In genomic region chr2:64260093-64260808, GRCh38 we compare ENCODE assay signal across 10 cellular contexts.
DNase-seq lines count a peak whose midpoint lies in the region; ATAC-seq and TF ChIP-seq lines count a peak whose summit lies in the region.
"Had no signal": no experiment of that assay in that cellular context is flagged by ENCODE, and none has a peak within 500 bp of the region (broad histone marks: within the 10 kb centered on the region; RNA-seq: fewer than 3 reads in every experiment).

No MANE protein-coding gene starts in this region.

- no peak overlapping the region for H3K9ac ChIP-seq in H9 (ENCODE audit: extremely low read depth, insufficient read length, low read length)

- H4K20me1 ChIP-seq in H9 (ENCODE audit: control insufficient read depth, insufficient read depth, insufficient read length), result peaks cover 2% of the 10 kb centered on the region

- no peaks in the 10 kb centered on the region for H3K27me3 ChIP-seq in CD8-positive, alpha-beta memory T cell (ENCODE audit: insufficient read depth, low read length, poor library complexity, severe bottlenecking)
- H3K27me3 ChIP-seq in H9 (ENCODE audit: insufficient read depth, low read length), result no peaks in the 10 kb centered on the region
- no peaks in the 10 kb centered on the region for H3K27me3 ChIP-seq in psoas muscle (ENCODE audit: insufficient read depth in 3 of 3, low read length in 2 of 3)

- no peak overlapping the region for H2BK15ac ChIP-seq in H9 (ENCODE audit: low read depth, low read length)

- H3K27ac ChIP-seq in CD8-positive, alpha-beta memory T cell (ENCODE audit: low read depth, low read length), result peak overlapping the region; percentile 21
- H3K27ac ChIP-seq in H9 (ENCODE audit: insufficient read length, low read depth, low read length) (no peak overlapping the region), psoas muscle (peak overlapping the region; percentile 13)

- peaks cover 7% of the 10 kb centered on the region for H3K79me1 ChIP-seq in H9 (ENCODE audit: insufficient read depth, low read depth, low read length, poor library complexity, severe bottlenecking)

- no peak overlapping the region for H3K23ac ChIP-seq in H9 (ENCODE audit: insufficient read length, low read depth, low read length)

- ATAC-seq in activated naive CD8-positive, alpha-beta T cell treated with anti-CD3 and anti-CD28 coated beads, Interleukin-2, amount 10 ng/mL, durations not matched to agents 7 days and 5 days (ENCODE audit: low read depth), result no peak
- no peak for ATAC-seq in psoas muscle
- ATAC-seq in HG02798 (IDR thresholded peaks at IDR 0.05; ENCODE audit: poor library complexity, unreplicated experiment), result no peak

- H3K79me2 ChIP-seq in H9 (ENCODE audit: insufficient read depth, low read length), result peaks cover 11% of the 10 kb centered on the region; the same call in 1 of the 2 replicates

- no peak overlapping the region for H3K14ac ChIP-seq in H9 (ENCODE audit: insufficient read depth, low read length)

- no peaks in the 10 kb centered on the region for H3K9me3 Mint-ChIP-seq in CD8-positive, alpha-beta memory T cell
- no peaks in the 10 kb centered on the region for H3K9me3 Mint-ChIP-seq in H9
- H3K9me3 Mint-ChIP-seq in activated naive CD8-positive, alpha-beta T cell treated with anti-CD3 and anti-CD28 coated beads, Interleukin-2, amount 10 ng/mL, durations not matched to agents 7 days and 5 days, result no peaks in the 10 kb centered on the region
- H3K9me3 Mint-ChIP-seq: endodermal cell had no signal

- H3K23me2 ChIP-seq in H9 (ENCODE audit: insufficient read length, low read depth, low read length, poor library complexity, severe bottlenecking), result no peaks in the 10 kb centered on the region

- peak overlapping the region in 5 of 7 donors; percentile 12 to 57 (median 23) for H3K4me3 Mint-ChIP-seq in CD8-positive, alpha-beta memory T cell
- H3K4me3 Mint-ChIP-seq in H9, result no peak overlapping the region
- H3K4me3 Mint-ChIP-seq in activated naive CD8-positive, alpha-beta T cell treated with anti-CD3 and anti-CD28 coated beads, Interleukin-2, amount 10 ng/mL, durations not matched to agents 7 days and 5 days, result peak overlapping the region; percentile 73
- H3K4me3 Mint-ChIP-seq: endodermal cell had no signal

- no peaks in the 10 kb centered on the region for H3K36me3 ChIP-seq in CD8-positive, alpha-beta memory T cell (ENCODE audit: insufficient read depth, low read length)
- no peaks in the 10 kb centered on the region for H3K36me3 ChIP-seq in psoas muscle (ENCODE audit: insufficient read depth in 1 of 2, low read depth in 1 of 2)

- no peaks in the 10 kb centered on the region for H3K9me3 ChIP-seq in CD8-positive, alpha-beta memory T cell (ENCODE audit: low read length)
- H3K9me3 ChIP-seq in H9 (ENCODE audit: control insufficient read depth, low read depth, low read length) (no peaks in the 10 kb centered on the region), psoas muscle (no peaks in the 10 kb centered on the region)

- no peak overlapping the region for H2BK5ac ChIP-seq in H9 (ENCODE audit: insufficient read length, low read length)

- peaks cover 4 to 11% of the 10 kb centered on the region in 2 donors for H3K27me3 Mint-ChIP-seq in CD8-positive, alpha-beta memory T cell
- no peaks in the 10 kb centered on the region for H3K27me3 Mint-ChIP-seq in H9 (ENCODE audit: low read depth)
- H3K27me3 Mint-ChIP-seq in activated naive CD8-positive, alpha-beta T cell treated with anti-CD3 and anti-CD28 coated beads, Interleukin-2, amount 10 ng/mL, durations not matched to agents 7 days and 5 days, result no peaks in the 10 kb centered on the region

- H4K5ac ChIP-seq in H9 (ENCODE audit: insufficient read length, low read depth, low read length), result no peak overlapping the region

- H3K4me1 Mint-ChIP-seq in CD8-positive, alpha-beta memory T cell, result peaks cover 0 to 6% (median 3%) of the 10 kb centered on the region in 3 donors
- H3K4me1 Mint-ChIP-seq in H9, result peaks cover 76 to 84% of the 10 kb centered on the region in 2 experiments
- peaks cover 5% of the 10 kb centered on the region for H3K4me1 Mint-ChIP-seq in activated naive CD8-positive, alpha-beta T cell treated with anti-CD3 and anti-CD28 coated beads, Interleukin-2, amount 10 ng/mL, durations not matched to agents 7 days and 5 days

- POLR2A ChIA-PET in CD8-positive, alpha-beta memory T cell (lab: Charles Lee), result no interaction called here
- POLR2A ChIA-PET in activated naive CD8-positive, alpha-beta T cell treated with anti-CD3 and anti-CD28 coated beads, Interleukin-2, amount 10 ng/mL, durations not matched to agents 7 days and 5 days (lab: Charles Lee), result interaction anchor here (0.6 kb wide), 1 partner anchor 871 kb away, joined by 3 read pairs; no protein-coding TSS in a partner anchor

- H2BK12ac ChIP-seq in H9 (ENCODE audit: insufficient read length, low read depth, low read length), result no peak overlapping the region

- H4K8ac ChIP-seq in H9 (replicated peaks; ENCODE audit: insufficient read length, low read depth, low read length), result no peak overlapping the region

- CTCF ChIA-PET in CD8-positive, alpha-beta memory T cell (lab: Charles Lee), result no interaction called here

- no peak overlapping the region for H3K18ac ChIP-seq in H9 (ENCODE audit: insufficient read length, low read depth, low read length)

- WGBS in H9 (ENCODE audit: extremely low coverage, insufficient read length, low lambda C conversion rate), result no CpG with 5 or more reads among the region's 6 CpGs
- 88 to 91% (median 90%) methylated on average over 6 of the region's 6 CpGs for WGBS in psoas muscle, 3 donors

- no peak overlapping the region for H3K56ac ChIP-seq in H9 (ENCODE audit: insufficient read length, low read depth, low read length)

- H4K91ac ChIP-seq in H9 (ENCODE audit: insufficient read length, low read depth, low read length), result no peak overlapping the region

- no peak for TF ChIP-seq CTCF in H9 (conservative IDR thresholded peaks at IDR 0.05)
- no peak for TF ChIP-seq CTCF in psoas muscle (IDR thresholded peaks at IDR 0.05)

- no peak for DNase-seq in CD8-positive, alpha-beta memory T cell
- no peak for DNase-seq in H9
- no peak for DNase-seq in activated naive CD8-positive, alpha-beta T cell treated with anti-CD3 and anti-CD28 coated beads, Interleukin-2, amount 10 ng/mL, durations not matched to agents 7 days and 5 days
- DNase-seq in psoas muscle, result no peak
- no peak for DNase-seq in SW 1271 (lab: John Stamatoyannopoulos, UW)
- DNase-seq in NCI-H82 treated with DMSO at 0.1 percent for 48 hours (lab: John Stamatoyannopoulos, UW; ENCODE audit: unreplicated experiment), result no peak
- DNase-seq: activated gamma-delta T cell, NCI-H524 treated with DMSO at 0.1 percent for 48 hours had no signal

- no peak overlapping the region for H3T11ph ChIP-seq in H9 (ENCODE audit: low read length)

- no peak overlapping the region for H2BK20ac ChIP-seq in H9 (ENCODE audit: low read depth, low read length, poor library complexity, severe bottlenecking)

- peak overlapping the region in 4 of 8 donors; percentile 2 to 62 (median 13) for H3K27ac Mint-ChIP-seq in CD8-positive, alpha-beta memory T cell
- peak overlapping the region in 2 of 3 experiments; percentile 0 to 67; a peak in 3 of 7 replicates for H3K27ac Mint-ChIP-seq in H9
- H3K27ac Mint-ChIP-seq in activated naive CD8-positive, alpha-beta T cell treated with anti-CD3 and anti-CD28 coated beads, Interleukin-2, amount 10 ng/mL, durations not matched to agents 7 days and 5 days, result peak overlapping the region; percentile 77
- H3K27ac Mint-ChIP-seq: endodermal cell had no signal

- peak overlapping the region; percentile 36 for H3K4me3 ChIP-seq in CD8-positive, alpha-beta memory T cell (ENCODE audit: low read length)
- H3K4me3 ChIP-seq in psoas muscle, result no peak overlapping the region

- no peak overlapping the region for H3K4ac ChIP-seq in H9 (ENCODE audit: low read depth, low read length)

- no peak overlapping the region for H2AK5ac ChIP-seq in H9 (ENCODE audit: insufficient read length, low read length)

- peaks cover 6% of the 10 kb centered on the region for H3K4me1 ChIP-seq in CD8-positive, alpha-beta memory T cell (ENCODE audit: insufficient read depth, low read length)
- H3K4me1 ChIP-seq in H9 (ENCODE audit: insufficient read depth, low read length) (peaks cover 19% of the 10 kb centered on the region; the same call in 1 of the 2 replicates), psoas muscle (peaks cover 8% of the 10 kb centered on the region)

- H2BK120ac ChIP-seq in H9 (ENCODE audit: low read depth, low read length, poor library complexity, severe bottlenecking), result no peak overlapping the region

- intact Hi-C loops in psoas muscle (cut with DNase I), result no loop called here

- no peak overlapping the region for H3K4me2 ChIP-seq in H9 (ENCODE audit: insufficient read depth, insufficient read length, low read length)

- no peak overlapping the region for H2AFZ ChIP-seq in H9 (ENCODE audit: low read length)

- H3K36me3 Mint-ChIP-seq in CD8-positive, alpha-beta memory T cell, result peaks cover 0 to 1% (median 0%) of the 10 kb centered on the region in 3 donors
- H3K36me3 Mint-ChIP-seq in H9 (ENCODE audit: insufficient read depth in 1 of 3, low read depth in 3 of 3), result peaks cover 65 to 82% (median 72%) of the 10 kb centered on the region in 3 experiments
- H3K36me3 Mint-ChIP-seq in activated naive CD8-positive, alpha-beta T cell treated with anti-CD3 and anti-CD28 coated beads, Interleukin-2, amount 10 ng/mL, durations not matched to agents 7 days and 5 days, result no peaks in the 10 kb centered on the region

Comparison
In these comparisons a context has a peak if more than half of its experiments do, and no peak if none do; other contexts are left out.
1. H3K4me3 Mint-ChIP-seq: peak in CD8-positive, alpha-beta memory T cell (5 of 7) and activated naive CD8-positive, alpha-beta T cell treated with anti-CD3 and anti-CD28 coated beads, Interleukin-2, amount 10 ng/mL, durations not matched to agents 7 days and 5 days (single experiment); none in H9 (0 of 2).